In genomic region chr5:133934822-133935793, GRCh38 we compare ENCODE assay signal across 1 cellular context.
TF ChIP-seq lines count a peak whose summit lies in the region.

No MANE protein-coding gene starts in this region.

TF ChIP-seq in GM12878, 131 proteins besides CTCF, POLR2A, EP300 and RAD21 (continued from another document):
- TF ChIP-seq BCLAF1 (IDR thresholded peaks at IDR 0.05) (no peak), ZNF592 (IDR thresholded peaks at IDR 0.05) (no peak), CHD4 (IDR thresholded peaks at IDR 0.05) (no peak), RELB (IDR thresholded peaks at IDR 0.05; ENCODE audit: low read depth) (no peak), SREBF1 (IDR thresholded peaks at IDR 0.05; ENCODE audit: low read length) (no peak), SIN3A (IDR thresholded peaks at IDR 0.05; ENCODE audit: low read depth, low read length) (0 out of 2 replicates have a peak, but pooled peaks have one; percentile 35), BACH1 (IDR thresholded peaks at IDR 0.05; ENCODE audit: borderline replicate concordance) (no peak), IKZF1 (conservative IDR thresholded peaks at IDR 0.05) (peak; percentile 53), MTA3 (IDR thresholded peaks at IDR 0.05; ENCODE audit: borderline replicate concordance, low read length) (no peak), MEF2A (IDR thresholded peaks at IDR 0.05; ENCODE audit: insufficient read depth, low read depth, low read length) (0 out of 2 replicates have a peak, but pooled peaks have one; percentile 34), TCF12 (IDR thresholded peaks at IDR 0.05; ENCODE audit: low read depth, low read length) (no peak), MEF2B (IDR thresholded peaks at IDR 0.05; ENCODE audit: partially characterized antibody, poor library complexity, severe bottlenecking) (peak; percentile 87), RCOR1 (conservative IDR thresholded peaks at IDR 0.05; ENCODE audit: low read depth, low read length) (no peak), BHLHE40 (IDR thresholded peaks at IDR 0.05; ENCODE audit: borderline replicate concordance in 1 of 2, low read depth in 2 of 2, low read length in 1 of 2) (peak in 1 of 2 experiments; percentile 42; a peak in 1 of 4 replicates), EGR1 (IDR thresholded peaks at IDR 0.05; ENCODE audit: borderline replicate concordance in 1 of 2, low read depth in 2 of 2, low read length in 2 of 2) (0 out of 3 replicates have a peak, but pooled peaks of 1 of the 2 experiments have one; percentile 24), E2F4 (IDR thresholded peaks at IDR 0.05; ENCODE audit: low read depth, low read length) (no peak), DPF2 (IDR thresholded peaks at IDR 0.05) (no peak), SMARCA5 (IDR thresholded peaks at IDR 0.05) (no peak), PAX5 (IDR thresholded peaks at IDR 0.05; ENCODE audit: borderline replicate concordance, low read depth, low read length) (peak; percentile 91), SREBF2 (IDR thresholded peaks at IDR 0.05; ENCODE audit: low read length) (no peak), POU2F2 (IDR thresholded peaks at IDR 0.05; ENCODE audit: borderline replicate concordance, low read depth, low read length) (no peak), ATF3 (IDR thresholded peaks at IDR 0.05; ENCODE audit: borderline replicate concordance, extremely low read depth, low read depth, low read length) (no peak), PML (IDR thresholded peaks at IDR 0.05; ENCODE audit: low read length) (no peak)
